Comparison of ENCODE assay signal across 19 cellular contexts in the genomic region with DNA sequence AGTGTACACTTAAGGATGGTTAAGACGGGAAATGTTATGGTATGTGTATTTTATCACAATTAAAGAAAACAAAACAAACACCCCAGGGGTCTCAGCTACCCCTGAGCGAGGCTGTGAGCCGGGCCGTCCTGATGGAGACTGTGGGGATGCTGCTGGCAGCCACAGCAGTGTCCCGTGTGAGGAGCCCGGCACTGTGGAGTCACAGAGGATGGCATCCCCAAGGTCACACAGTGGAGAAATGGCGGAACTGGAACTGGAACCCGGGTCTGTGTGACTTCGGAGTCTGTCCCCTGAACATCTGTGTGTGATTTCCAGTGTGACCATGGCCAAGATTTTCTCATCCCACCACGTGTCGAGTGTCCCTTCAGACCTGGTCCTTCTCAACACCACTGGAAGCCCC.
"Had no signal": no experiment of that assay in that cellular context is flagged by ENCODE, and none has a peak within 500 bp of the region (broad histone marks: within the 10 kb centered on the region; RNA-seq: fewer than 3 reads in every experiment).

No MANE protein-coding gene starts in this region.

- H3K27me3 ChIP-seq: ascending aorta had no signal

- ATAC-seq: naive thymus-derived CD8-positive, alpha-beta T cell; stimulated activated naive CD8-positive, alpha-beta T cell treated with anti-CD3 and anti-CD28 coated beads, Interleukin-15, amount 100 ng/mL, for 72 hours had no signal

- FAIRE-seq: endothelial cell of umbilical vein, small intestine had no signal

- H3K4me1 ChIP-seq: ascending aorta had no signal

- H3K27ac ChIP-seq: ascending aorta had no signal

- H3K9me3 ChIP-seq: ascending aorta, esophagus squamous epithelium had no signal

- H3K36me3 ChIP-seq: ascending aorta, esophagus squamous epithelium had no signal

- DNase-seq: activated CD4-positive, alpha-beta T cell treated with anti-CD3 and anti-CD28 coated beads for 1 hour; activated CD8-positive, alpha-beta memory T cell treated with anti-CD3 and anti-CD28 coated beads for 24 hours; activated CD8-positive, alpha-beta memory T cell treated with anti-CD3 and anti-CD28 coated beads, Interleukin-2, amount 50 U/mL, for 48 hours; activated effector memory CD4-positive, alpha-beta T cell treated with Interleukin-2 at 50 U/mL for 16 hours; activated naive CD4-positive, alpha-beta T cell treated with anti-CD3 and anti-CD28 coated beads, Interleukin-2, amount 50 U/mL, for 16 hours; activated T-cell treated with anti-CD3 and anti-CD28 coated beads, Interleukin-2, amount 50 U/mL, for 48 hours; cortex of kidney; effector CD4-positive, alpha-beta T cell; esophagus squamous epithelium; immature natural killer cell; left ventricle myocardium superior; naive thymus-derived CD8-positive, alpha-beta T cell; small intestine; stimulated activated CD4-positive, alpha-beta T cell treated with anti-CD3 and anti-CD28 coated beads, Interleukin-4, amount 100 ng/mL, for 1 hour; stimulated activated naive CD8-positive, alpha-beta T cell treated with anti-CD3 and anti-CD28 coated beads, Interleukin-15, amount 100 ng/mL, for 72 hours; T-helper 1 cell; T-helper 9 cell had no signal

- H3K4me3 ChIP-seq: ascending aorta had no signal
